20 cellular contexts compared by ENCODE assay signal in genomic region chr13:77056382-77056781, GRCh38. TPM values are rescaled to one million over a fixed set of nuclear protein-coding genes. Genes with fewer than 3 reads are reported as not detected.
DNase-seq lines count a peak whose midpoint lies in the region; ATAC-seq and TF ChIP-seq lines count a peak whose summit lies in the region.
"Had no signal": no experiment of that assay in that cellular context is flagged by ENCODE, and none has a peak within 500 bp of the region (broad histone marks: within the 10 kb centered on the region; RNA-seq: fewer than 3 reads in every experiment).

No MANE protein-coding gene starts in this region.

- peak overlapping the region in 2 of 3 donors; percentile 13 to 36 for H3K27ac ChIP-seq in thyroid gland
- H3K27ac ChIP-seq: KMS-11, parathyroid adenoma, thoracic aorta had no signal

- peak overlapping the region; percentile 86 for H3K27ac Mint-ChIP-seq in activated naive CD4-positive, alpha-beta T cell treated with anti-CD3 and anti-CD28 coated beads, Interleukin-2, amount 50 U/mL, for 24 hours
- no peak overlapping the region for H3K27ac Mint-ChIP-seq in mesothelial cell of epicardium
- H3K27ac Mint-ChIP-seq: activated naive CD8-positive, alpha-beta T cell treated with anti-CD3 and anti-CD28 coated beads, Interleukin-2, amount 10 ng/mL, durations not matched to agents 7 days and 5 days; activated T-cell treated with anti-CD3 and anti-CD28 coated beads, Interleukin-2, amount 50 U/mL, for 72 hours had no signal

- WGBS in thyroid gland, 2 donors, result 45 to 46% methylated on average over 3 of the region's 3 CpGs

- H3K9me3 ChIP-seq in thyroid gland, result no peaks in the 10 kb centered on the region
- H3K9me3 ChIP-seq: thoracic aorta had no signal

- H3K27me3 Mint-ChIP-seq in activated naive CD4-positive, alpha-beta T cell treated with anti-CD3 and anti-CD28 coated beads, Interleukin-2, amount 50 U/mL, for 24 hours, result no peaks in the 10 kb centered on the region
- no peaks in the 10 kb centered on the region for H3K27me3 Mint-ChIP-seq in mesothelial cell of epicardium (ENCODE audit: low read depth)
- H3K27me3 Mint-ChIP-seq: activated naive CD8-positive, alpha-beta T cell treated with anti-CD3 and anti-CD28 coated beads, Interleukin-2, amount 10 ng/mL, durations not matched to agents 7 days and 5 days; CD8-positive, alpha-beta memory T cell; naive thymus-derived CD8-positive, alpha-beta T cell had no signal

- TF ChIP-seq CTCF in thyroid gland (IDR thresholded peaks at IDR 0.05) (peak in 3 of 6 experiments; percentile 10 to 31 (median 14)), mesothelial cell of epicardium (IDR thresholded peaks at IDR 0.05; ENCODE audit: unreplicated experiment) (no peak)

- H3K4me1 ChIP-seq in thyroid gland, result peaks cover 0 to 10% of the 10 kb centered on the region in 2 donors
- H3K4me1 ChIP-seq: parathyroid adenoma had no signal

- ATAC-seq in left lobe of liver, result peak; percentile 62
- ATAC-seq: activated T-cell treated with anti-CD3 and anti-CD28 coated beads, Interleukin-2, amount 50 U/mL, for 72 hours; naive thymus-derived CD8-positive, alpha-beta T cell had no signal

- no peaks in the 10 kb centered on the region for H3K9me3 Mint-ChIP-seq in activated naive CD4-positive, alpha-beta T cell treated with anti-CD3 and anti-CD28 coated beads, Interleukin-2, amount 50 U/mL, for 24 hours
- no peaks in the 10 kb centered on the region for H3K9me3 Mint-ChIP-seq in mesothelial cell of epicardium
- H3K9me3 Mint-ChIP-seq: activated naive CD8-positive, alpha-beta T cell treated with anti-CD3 and anti-CD28 coated beads, Interleukin-2, amount 10 ng/mL, durations not matched to agents 7 days and 5 days; activated T-cell treated with anti-CD3 and anti-CD28 coated beads, Interleukin-2, amount 50 U/mL, for 72 hours; CD8-positive, alpha-beta memory T cell; immature natural killer cell; naive thymus-derived CD8-positive, alpha-beta T cell had no signal

- H3K4me3 ChIP-seq in thyroid gland (replicated peaks in 1 of 3), result no peak overlapping the region
- H3K4me3 ChIP-seq: thoracic aorta had no signal

- intact Hi-C loops in thyroid gland (cut with DNase I), result no loop called here

- no peak overlapping the region for H3K4me3 Mint-ChIP-seq in activated naive CD4-positive, alpha-beta T cell treated with anti-CD3 and anti-CD28 coated beads, Interleukin-2, amount 50 U/mL, for 24 hours
- H3K4me3 Mint-ChIP-seq in mesothelial cell of epicardium, result no peak overlapping the region
- H3K4me3 Mint-ChIP-seq: activated naive CD8-positive, alpha-beta T cell treated with anti-CD3 and anti-CD28 coated beads, Interleukin-2, amount 10 ng/mL, durations not matched to agents 7 days and 5 days; activated T-cell treated with anti-CD3 and anti-CD28 coated beads, Interleukin-2, amount 50 U/mL, for 72 hours; CD8-positive, alpha-beta memory T cell; immature natural killer cell; naive thymus-derived CD8-positive, alpha-beta T cell had no signal

- H3K4me1 Mint-ChIP-seq in activated naive CD4-positive, alpha-beta T cell treated with anti-CD3 and anti-CD28 coated beads, Interleukin-2, amount 50 U/mL, for 24 hours, result no peaks in the 10 kb centered on the region
- no peaks in the 10 kb centered on the region for H3K4me1 Mint-ChIP-seq in mesothelial cell of epicardium
- H3K4me1 Mint-ChIP-seq: activated naive CD8-positive, alpha-beta T cell treated with anti-CD3 and anti-CD28 coated beads, Interleukin-2, amount 10 ng/mL, durations not matched to agents 7 days and 5 days; CD8-positive, alpha-beta memory T cell; immature natural killer cell had no signal

- no peak for DNase-seq in activated naive CD4-positive, alpha-beta T cell treated with anti-CD3 and anti-CD28 coated beads, Interleukin-2, amount 50 U/mL, for 16 hours
- DNase-seq in astrocyte of the hippocampus (ENCODE audit: low read depth, low spot score) (peak; percentile 26), left lobe of liver (ENCODE audit: low spot score) (no peak), thyroid gland (no peak), mesothelial cell of epicardium (ENCODE audit: low spot score in 2 of 2, unreplicated experiment in 2 of 2) (no peak), NCI-H526 (lab: John Stamatoyannopoulos, UW) (no peak), activated gamma-delta T cell treated with Interleukin-2 at 50 U/mL for 16 hours (no peak)
- DNase-seq: activated naive CD8-positive, alpha-beta T cell treated with anti-CD3 and anti-CD28 coated beads, Interleukin-2, amount 10 ng/mL, durations not matched to agents 7 days and 5 days; activated T-cell treated with anti-CD3 and anti-CD28 coated beads, Interleukin-2, amount 50 U/mL, for 72 hours; CD8-positive, alpha-beta memory T cell; cortex of kidney; DMS79 treated with DMSO at 0.1 percent for 48 hours; immature natural killer cell; mammary epithelial cell; naive thymus-derived CD8-positive, alpha-beta T cell; NCI-H524 treated with DMSO at 0.1 percent for 48 hours had no signal

- peaks cover 16% of the 10 kb centered on the region for H3K36me3 Mint-ChIP-seq in activated naive CD4-positive, alpha-beta T cell treated with anti-CD3 and anti-CD28 coated beads, Interleukin-2, amount 50 U/mL, for 24 hours
- peaks cover 30% of the 10 kb centered on the region for H3K36me3 Mint-ChIP-seq in mesothelial cell of epicardium

- TF ChIP-seq POLR2A in thyroid gland (IDR thresholded peaks at IDR 0.05), result no peak

- peaks cover 3 to 13% of the 10 kb centered on the region in 2 donors for H3K36me3 ChIP-seq in thyroid gland

- no peaks in the 10 kb centered on the region for H3K27me3 ChIP-seq in thyroid gland

RNA-seq across cellular contexts. Expression of gene FBXL3, which starts 29.4 kb away (rescaled TPM):
- total RNA-seq in left lobe of liver (14.3 TPM), thyroid gland (100 to 1,000 TPM; 144 to 164 (median 155) TPM), mesothelial cell of epicardium (31.3 to 32.7 TPM (median 32.6 TPM) in 3 replicates)
